In the genomic region with DNA sequence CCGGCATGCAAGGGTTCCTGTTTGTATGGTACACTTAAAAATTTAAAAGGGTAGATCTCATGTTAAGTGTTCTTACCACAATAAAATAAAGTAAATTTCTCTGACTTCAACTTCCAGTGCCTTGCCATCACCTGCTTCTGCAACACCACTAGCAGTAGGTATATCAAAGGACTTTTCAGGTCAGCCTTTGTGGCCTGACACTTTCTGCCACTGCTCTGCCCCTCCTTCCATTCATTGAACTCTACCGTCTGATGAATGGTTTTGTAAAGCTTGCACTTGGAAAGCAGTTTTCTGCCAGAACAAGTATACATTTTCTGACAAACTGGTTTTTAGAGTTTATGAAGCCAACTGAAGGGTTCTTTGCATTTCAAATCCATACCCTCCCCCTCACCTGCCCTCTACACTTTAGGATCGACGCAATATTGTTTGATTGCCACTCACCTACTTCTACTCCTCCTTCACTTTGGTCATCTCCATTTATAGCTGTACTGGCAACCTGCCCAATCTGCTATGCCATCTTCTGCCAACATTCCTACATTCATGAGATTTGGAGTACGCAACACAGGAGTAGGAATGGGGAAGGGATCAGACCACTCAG, we compare ENCODE assay signal across 18 cellular contexts.
"Had no signal": no experiment of that assay in that cellular context is flagged by ENCODE, and none has a peak within 500 bp of the region (broad histone marks: within the 10 kb centered on the region; RNA-seq: fewer than 3 reads in every experiment).

No MANE protein-coding gene starts in this region.

- H3K27me3 ChIP-seq: adrenal gland, ascending aorta, brain microvascular endothelial cell, hepatocyte, transverse colon, uterus had no signal

- H3K4me1 ChIP-seq: adrenal gland, ascending aorta, transverse colon, uterus had no signal

- H3K36me3 ChIP-seq: adrenal gland, ascending aorta, brain microvascular endothelial cell, transverse colon, uterus had no signal

- H3K9me3 ChIP-seq: adrenal gland, ascending aorta, transverse colon, uterus had no signal

- H3K27ac ChIP-seq: adrenal gland, ascending aorta, brain microvascular endothelial cell, hepatocyte, transverse colon, uterus had no signal

- DNase-seq: activated CD4-positive, alpha-beta T cell treated with anti-CD3 and anti-CD28 coated beads for 1 hour; activated T-cell treated with anti-CD3 and anti-CD28 coated beads, Interleukin-2, amount 50 U/mL, for 1 hour; adrenal gland; brain microvascular endothelial cell; caudate nucleus; effector memory CD4-positive, alpha-beta T cell; glutamatergic neuron; kidney glomerular epithelial cell; left ventricle myocardium superior; midbrain; natural killer cell; stimulated activated CD4-positive, alpha-beta T cell treated with anti-CD3 and anti-CD28 coated beads, Interleukin-2, amount 100 ng/mL, for 48 hours; stimulated activated CD8-positive, alpha-beta memory T cell treated with anti-CD3 and anti-CD28 coated beads, Interleukin-4, amount 100 ng/mL, for 48 hours; stimulated activated naive B cell treated with anti-CD40 and anti-IgM and Interleukin-4, amounts not matched to agents 10 μg/mL and 1 μg/mL and 100 μg/mL, for 72 hours; transverse colon; uterus had no signal

- H3K4me3 ChIP-seq: adrenal gland, ascending aorta, hepatocyte, transverse colon, uterus had no signal
